16 cellular contexts compared by ENCODE assay signal in the genomic region with DNA sequence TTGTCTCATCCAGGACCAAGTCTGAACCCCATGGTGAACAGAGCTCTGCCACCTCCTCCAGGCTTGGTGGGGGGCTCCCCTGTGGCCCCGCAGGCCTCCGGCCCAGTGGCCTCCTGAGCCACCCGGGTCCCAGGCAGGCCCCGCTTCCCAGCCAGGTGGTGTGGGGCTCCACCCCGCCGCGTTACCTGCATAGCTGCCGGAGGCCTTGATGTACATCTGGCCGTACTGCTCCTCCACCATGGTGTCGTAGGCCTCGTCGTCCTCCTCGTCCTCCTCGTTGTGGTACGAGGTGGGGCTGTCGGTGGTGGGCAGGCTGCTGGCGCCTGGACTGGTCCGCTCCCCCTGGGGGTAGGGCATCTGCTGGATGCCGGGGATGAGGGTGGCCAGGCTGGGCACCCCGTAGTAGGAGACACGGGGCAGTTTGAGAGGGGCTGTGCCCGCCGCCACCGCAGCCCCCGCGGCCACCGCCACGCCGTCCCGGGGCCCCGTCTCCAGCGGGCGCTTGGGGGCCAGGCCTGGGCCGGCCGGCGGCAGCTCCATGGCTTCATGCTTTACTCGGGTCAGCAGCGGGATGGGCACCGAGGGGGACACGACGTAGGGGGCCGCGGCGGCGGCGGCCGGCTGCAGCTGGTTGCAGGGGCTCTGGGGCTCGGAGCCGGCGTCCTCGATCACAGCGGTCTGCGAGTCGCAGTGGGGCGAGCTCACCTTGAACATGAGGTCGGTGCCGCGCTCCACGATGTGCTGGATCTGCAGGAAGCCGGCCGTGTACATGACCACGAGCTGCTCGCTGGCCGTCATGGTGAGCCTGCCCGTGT. TPM values are rescaled to one million over a fixed set of nuclear protein-coding genes. Genes with fewer than 3 reads are reported as not detected.
DNase-seq lines count a peak whose midpoint lies in the region; ATAC-seq lines count a peak whose summit lies in the region.
"Had no signal": no experiment of that assay in that cellular context is flagged by ENCODE, and none has a peak within 500 bp of the region (broad histone marks: within the 10 kb centered on the region; RNA-seq: fewer than 3 reads in every experiment).

No MANE protein-coding gene starts in this region.

- H3K27ac Mint-ChIP-seq in memory B cell, result no peak overlapping the region
- H3K27ac Mint-ChIP-seq: activated CD4-positive, alpha-beta T cell treated with anti-CD3 and anti-CD28 coated beads, Interleukin-2, amount 10 ng/mL, durations not matched to agents 24 days and 14 days had no signal

- peak overlapping the region; percentile 44 for H3K4me3 Mint-ChIP-seq in memory B cell
- H3K4me3 Mint-ChIP-seq: activated CD4-positive, alpha-beta T cell treated with anti-CD3 and anti-CD28 coated beads, Interleukin-2, amount 10 ng/mL, durations not matched to agents 24 days and 14 days had no signal

- H3K4me1 Mint-ChIP-seq in memory B cell, result no peaks in the 10 kb centered on the region

- H3K4me3 ChIP-seq in SK-N-MC, result peak overlapping the region; percentile 93

- H3K36me3 Mint-ChIP-seq in memory B cell, result peaks cover 1% of the 10 kb centered on the region

- H3K9me3 ChIP-seq in SK-N-MC (ENCODE audit: low read depth, low read length), result no peaks in the 10 kb centered on the region
- H3K9me3 ChIP-seq: transverse colon had no signal

- H3K27me3 Mint-ChIP-seq in memory B cell, result peaks cover 5% of the 10 kb centered on the region

- peaks cover 54% of the 10 kb centered on the region for H3K36me3 ChIP-seq in SK-N-MC (ENCODE audit: insufficient read depth, low read length)

- peak overlapping the region; percentile 48 for H3K9ac ChIP-seq in SK-N-MC (ENCODE audit: insufficient read length)

- peak; percentile 69 for DNase-seq in Right ventricle myocardium inferior (ENCODE audit: missing footprints)
- DNase-seq in Right ventricle myocardium superior, result no peak
- no peak for DNase-seq in SK-N-MC (ENCODE audit: low read depth, low spot score)
- no peak for DNase-seq in memory B cell (ENCODE audit: low spot score in 2 of 2)
- DNase-seq in ureter (ENCODE audit: low spot score), result peak; percentile 43
- no peak for DNase-seq in CD1c-positive myeloid dendritic cell (ENCODE audit: extremely low spot score)
- no peak for DNase-seq in medulla oblongata (ENCODE audit: extremely low spot score)
- DNase-seq: ACHN; activated CD4-positive, alpha-beta T cell treated with anti-CD3 and anti-CD28 coated beads, Interleukin-2, amount 10 ng/mL, durations not matched to agents 24 days and 14 days; cerebellar nuclear complex; foreskin melanocyte; NCI-H1436 treated with DMSO at 0.1 percent for 48 hours; NCI-H446 treated with DMSO at 0.1 percent for 48 hours; stimulated activated CD4-positive, alpha-beta T cell treated with anti-CD3 and anti-CD28 coated beads, Interleukin-4, amount 100 ng/mL, for 4 hours; transverse colon had no signal

- ATAC-seq in Right ventricle myocardium inferior (no peak), Right ventricle myocardium superior (ENCODE audit: poor library complexity) (no peak), memory B cell (ENCODE audit: low read depth) (no peak), GM21367 (IDR thresholded peaks at IDR 0.05; ENCODE audit: unreplicated experiment) (no peak)

- H3K27ac ChIP-seq in SK-N-MC, result peak overlapping the region; percentile 42; the same call in 1 of the 2 replicates

- no peaks in the 10 kb centered on the region for H3K9me3 Mint-ChIP-seq in memory B cell
- H3K9me3 Mint-ChIP-seq: activated CD4-positive, alpha-beta T cell treated with anti-CD3 and anti-CD28 coated beads, Interleukin-2, amount 10 ng/mL, durations not matched to agents 24 days and 14 days had no signal

- intact Hi-C loops in Right ventricle myocardium inferior (cut with DNase I), result loop anchor here (5.0 kb wide), 2 partner anchors 43 to 73 kb away; no protein-coding TSS in a partner anchor
- intact Hi-C loops in Right ventricle myocardium superior (cut with DNase I), result no loop called here

RNA-seq across cellular contexts. Expression of a gene that starts 45.4 kb away (rescaled TPM):
- total RNA-seq in Right ventricle myocardium inferior, result 37.0 TPM
- 30.8 TPM for total RNA-seq in Right ventricle myocardium superior
- 36.0 TPM for total RNA-seq in ureter

Comparison
In these comparisons a context has a peak if more than half of its experiments do, and no peak if none do; other contexts are left out.
1. DNase-seq: peak in Right ventricle myocardium inferior (single experiment) and ureter (single experiment); none in Right ventricle myocardium superior (single experiment), SK-N-MC (single experiment), memory B cell (0 of 2), CD1c-positive myeloid dendritic cell (single experiment) and medulla oblongata (single experiment).